In the genomic region with DNA sequence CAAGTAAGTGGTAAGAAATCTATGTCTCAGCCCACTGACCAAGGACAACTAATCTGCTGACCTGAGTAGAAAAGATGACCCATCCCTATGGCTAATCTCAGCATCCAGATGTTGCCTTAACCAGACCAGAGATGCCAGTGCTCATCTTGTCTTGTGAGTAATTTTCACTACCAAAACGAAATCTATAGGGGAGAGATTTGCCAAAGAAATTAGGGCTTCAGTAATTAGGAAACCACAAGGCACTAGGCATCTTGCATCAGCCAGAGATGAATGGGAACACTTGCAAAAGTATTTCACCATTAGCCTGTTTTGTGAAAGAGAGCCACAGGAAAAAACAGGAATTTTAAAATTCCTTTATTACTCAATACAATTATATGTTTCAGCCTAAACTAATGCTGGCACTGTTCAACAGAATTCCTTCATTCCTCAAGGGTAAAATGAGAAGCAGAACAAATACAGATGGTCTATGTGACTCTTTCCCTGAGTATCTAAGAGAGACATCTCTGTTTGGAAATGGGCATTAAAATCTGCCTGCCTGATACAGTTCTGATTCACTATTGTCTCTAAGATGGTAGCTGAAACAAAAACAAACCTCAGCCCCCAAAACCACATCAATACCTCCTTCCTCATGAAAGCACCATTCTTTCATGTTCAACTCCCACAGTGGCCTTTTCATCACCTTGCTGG, we compare ENCODE assay signal across 10 cellular contexts.
DNase-seq lines count a peak whose midpoint lies in the region; ATAC-seq and TF ChIP-seq lines count a peak whose summit lies in the region.
"Had no signal": no experiment of that assay in that cellular context is flagged by ENCODE, and none has a peak within 500 bp of the region (broad histone marks: within the 10 kb centered on the region; RNA-seq: fewer than 3 reads in every experiment).

No MANE protein-coding gene starts in this region.

- no peaks in the 10 kb centered on the region for H3K27me3 ChIP-seq in AG04450 (ENCODE audit: control insufficient read depth, insufficient read depth, low read length)
- H3K27me3 ChIP-seq: colonic mucosa had no signal

- H3K4me3 ChIP-seq in AG04450 (ENCODE audit: low read depth, low read length), result no peak overlapping the region
- H3K4me3 ChIP-seq: colonic mucosa had no signal

- no peaks in the 10 kb centered on the region for H3K9me3 ChIP-seq in AG04450 (ENCODE audit: control insufficient read depth, insufficient read depth, low read length)
- H3K9me3 ChIP-seq: colonic mucosa had no signal

- intact Hi-C loops in posterior cingulate gyrus (cut with DNase I), result no loop called here

- DNase-seq in AG04450 (ENCODE audit: low read depth, low spot score) (peak; percentile 67), NCI-H226 (peak; percentile 20), erythroblast (lab: John Stamatoyannopoulos, UW) (peak; percentile 30 to 70), NCI-H524 treated with DMSO at 0.1 percent for 48 hours (lab: John Stamatoyannopoulos, UW) (no peak), posterior cingulate gyrus (no peak), NCI-H82 (lab: John Stamatoyannopoulos, UW) (no peak)
- DNase-seq: colonic mucosa had no signal

- no peak for TF ChIP-seq POLR2A in erythroblast (IDR thresholded peaks at IDR 0.05; ENCODE audit: low read length)

- ATAC-seq in GM18868 (IDR thresholded peaks at IDR 0.05; ENCODE audit: unreplicated experiment) (peak; percentile 82), GM18873 (IDR thresholded peaks at IDR 0.05; ENCODE audit: low FRiP score, unreplicated experiment) (no peak)
- ATAC-seq: natural killer cell treated with Interleukin-12 subunit alpha and Interleukin-12 subunit beta and Interleukin-15 and Interleukin-18, amount 100 ng/mL, for 72 hours had no signal

- POLR2A ChIA-PET in AG04450 (lab: Yijun Ruan, JAX), result interaction anchor here (1.0 kb wide), 1 partner anchor 9 kb away, joined by 3 read pairs; no protein-coding TSS in a partner anchor

- H3K27ac ChIP-seq in AG04450 (ENCODE audit: low read depth, low read length), result peak overlapping the region; percentile 83
- H3K27ac ChIP-seq: colonic mucosa had no signal

- TF ChIP-seq CTCF in AG04450 (IDR thresholded peaks at IDR 0.05; ENCODE audit: low read depth, low read length), result no peak

- CTCF ChIA-PET in AG04450 (lab: Charles Lee), result interaction anchor here (0.6 kb wide), 1 partner anchor 550 kb away, joined by 3 read pairs; no protein-coding TSS in a partner anchor

Comparison
In these comparisons a context has a peak if more than half of its experiments do, and no peak if none do; other contexts are left out.
1. DNase-seq: peak in AG04450 (single experiment), NCI-H226 (single experiment) and erythroblast (2 of 2); none in NCI-H524 treated with DMSO at 0.1 percent for 48 hours (single experiment), posterior cingulate gyrus (0 of 10) and NCI-H82 (single experiment).